ENCODE assay signal across 10 cellular contexts in genomic region chr4:138898282-138898681, GRCh38.
DNase-seq lines count a peak whose midpoint lies in the region; ATAC-seq and TF ChIP-seq lines count a peak whose summit lies in the region.
"Had no signal": no experiment of that assay in that cellular context is flagged by ENCODE, and none has a peak within 500 bp of the region (broad histone marks: within the 10 kb centered on the region; RNA-seq: fewer than 3 reads in every experiment).

No MANE protein-coding gene starts in this region.

- H3K27me3 Mint-ChIP-seq in GM23338 (ENCODE audit: insufficient read depth, low read depth, poor library complexity) = peaks cover 5% of the 10 kb centered on the region

- no peaks in the 10 kb centered on the region for H3K36me3 Mint-ChIP-seq in GM23338 (ENCODE audit: low read depth)

- H3K9me3 Mint-ChIP-seq in GM23338 = no peaks in the 10 kb centered on the region
- H3K9me3 Mint-ChIP-seq: activated T-cell treated with anti-CD3 and anti-CD28 coated beads, Interleukin-2, amount 50 U/mL, for 4 hours had no signal

- ATAC-seq in GM23338 = no peak
- ATAC-seq in HG02885 (IDR thresholded peaks at IDR 0.05; ENCODE audit: poor library complexity, unreplicated experiment) = no peak
- ATAC-seq in GM19351 (IDR thresholded peaks at IDR 0.05; ENCODE audit: unreplicated experiment) = no peak
- ATAC-seq: activated T-cell treated with anti-CD3 and anti-CD28 coated beads, Interleukin-2, amount 50 U/mL, for 4 hours had no signal

- TF ChIP-seq CTCF in GM23338 (conservative IDR thresholded peaks at IDR 0.05; ENCODE audit: low read depth in 2 of 2) = no peak
- TF ChIP-seq CTCF in fibroblast of pulmonary artery (IDR thresholded peaks at IDR 0.05; ENCODE audit: low read length, missing control alignments) = no peak
- no peak for TF ChIP-seq CTCF in lower leg skin (IDR thresholded peaks at IDR 0.05)

- no peak overlapping the region for H3K4me3 Mint-ChIP-seq in GM23338
- H3K4me3 Mint-ChIP-seq: activated T-cell treated with anti-CD3 and anti-CD28 coated beads, Interleukin-2, amount 50 U/mL, for 4 hours had no signal

- H3K4me1 Mint-ChIP-seq in GM23338 = no peaks in the 10 kb centered on the region; the same call in 2 of the 3 replicates

- WGBS in lower leg skin, 2 donors = 47 to 74% methylated on average over 2 of the region's 2 CpGs

- no peak overlapping the region; the same call in 1 of the 2 replicates for H3K27ac Mint-ChIP-seq in GM23338

- H3K4me1 ChIP-seq in GM23338 (ENCODE audit: insufficient read depth) = peaks cover 4% of the 10 kb centered on the region; the same call in 1 of the 2 replicates

- no peaks in the 10 kb centered on the region for H3K9me2 ChIP-seq in GM23338 (ENCODE audit: insufficient read depth)

- no peaks in the 10 kb centered on the region for H3K79me2 ChIP-seq in GM23338 (replicated peaks; ENCODE audit: insufficient read depth)

- H4K20me1 ChIP-seq in GM23338 (replicated peaks; ENCODE audit: insufficient read depth) = no peaks in the 10 kb centered on the region

- no peaks in the 10 kb centered on the region for H3K27me3 ChIP-seq in GM23338 (ENCODE audit: insufficient read depth)

- H3K36me3 ChIP-seq in GM23338 (ENCODE audit: insufficient read depth) = no peaks in the 10 kb centered on the region

- H2AFZ ChIP-seq in GM23338 = peak overlapping the region; percentile 72

- no peak overlapping the region for H3K4me2 ChIP-seq in GM23338

- H3K4me3 ChIP-seq in GM23338 = no peak overlapping the region
- no peak overlapping the region for H3K4me3 ChIP-seq in fibroblast of pulmonary artery (replicated peaks; ENCODE audit: low read depth, low read length)
- H3K4me3 ChIP-seq in lower leg skin (ENCODE audit: low read depth, poor library complexity, severe bottlenecking) = no peak overlapping the region

- no peak for TF ChIP-seq POLR2A in lower leg skin (IDR thresholded peaks at IDR 0.05)

- no peaks in the 10 kb centered on the region for H3F3A ChIP-seq in GM23338 (replicated peaks; ENCODE audit: low read depth)

- intact Hi-C loops in lower leg skin (cut with DNase I; ENCODE audit: low total_unique reads) = no loop called here

- DNase-seq in AG08395 (ENCODE audit: low spot score) (peak; percentile 38), GM23338 (ENCODE audit: low spot score) (no peak), OCI-M1 (lab: John Stamatoyannopoulos, UW) (peak; percentile 24), fibroblast of pulmonary artery (ENCODE audit: low read depth) (peak; percentile 39), lower leg skin (ENCODE audit: low spot score in 2 of 2) (no peak), KG1 (lab: John Stamatoyannopoulos, UW) (no peak)
- DNase-seq: activated T-cell treated with anti-CD3 and anti-CD28 coated beads, Interleukin-2, amount 50 U/mL, for 4 hours; KBM-7 had no signal

- H3K27ac ChIP-seq in GM23338 (ENCODE audit: low read depth) = 0 out of 2 replicates have a peak overlapping the region, but pooled peaks have one; percentile 14

TF ChIP-seq in GM23338, 12 proteins besides CTCF, POLR2A, EP300 and RAD21 (continues in another document):
- no peak for TF ChIP-seq ZNF114 (CRISPR knock-in tag; IDR thresholded peaks at IDR 0.05)
- no peak for TF ChIP-seq EZH2phosphoT487 (IDR thresholded peaks at IDR 0.05; ENCODE audit: unreplicated experiment)
- TF ChIP-seq ZNF331 (CRISPR knock-in tag; IDR thresholded peaks at IDR 0.05; ENCODE audit: low read depth) = no peak
- TF ChIP-seq NANOG (IDR thresholded peaks at IDR 0.05; ENCODE audit: borderline replicate concordance) = no peak
- TF ChIP-seq STAT1 (IDR thresholded peaks at IDR 0.05; ENCODE audit: unreplicated experiment) = no peak
- no peak for TF ChIP-seq CREB1 (CRISPR knock-in tag; IDR thresholded peaks at IDR 0.05; ENCODE audit: low read depth)
- TF ChIP-seq, protein P1, sequence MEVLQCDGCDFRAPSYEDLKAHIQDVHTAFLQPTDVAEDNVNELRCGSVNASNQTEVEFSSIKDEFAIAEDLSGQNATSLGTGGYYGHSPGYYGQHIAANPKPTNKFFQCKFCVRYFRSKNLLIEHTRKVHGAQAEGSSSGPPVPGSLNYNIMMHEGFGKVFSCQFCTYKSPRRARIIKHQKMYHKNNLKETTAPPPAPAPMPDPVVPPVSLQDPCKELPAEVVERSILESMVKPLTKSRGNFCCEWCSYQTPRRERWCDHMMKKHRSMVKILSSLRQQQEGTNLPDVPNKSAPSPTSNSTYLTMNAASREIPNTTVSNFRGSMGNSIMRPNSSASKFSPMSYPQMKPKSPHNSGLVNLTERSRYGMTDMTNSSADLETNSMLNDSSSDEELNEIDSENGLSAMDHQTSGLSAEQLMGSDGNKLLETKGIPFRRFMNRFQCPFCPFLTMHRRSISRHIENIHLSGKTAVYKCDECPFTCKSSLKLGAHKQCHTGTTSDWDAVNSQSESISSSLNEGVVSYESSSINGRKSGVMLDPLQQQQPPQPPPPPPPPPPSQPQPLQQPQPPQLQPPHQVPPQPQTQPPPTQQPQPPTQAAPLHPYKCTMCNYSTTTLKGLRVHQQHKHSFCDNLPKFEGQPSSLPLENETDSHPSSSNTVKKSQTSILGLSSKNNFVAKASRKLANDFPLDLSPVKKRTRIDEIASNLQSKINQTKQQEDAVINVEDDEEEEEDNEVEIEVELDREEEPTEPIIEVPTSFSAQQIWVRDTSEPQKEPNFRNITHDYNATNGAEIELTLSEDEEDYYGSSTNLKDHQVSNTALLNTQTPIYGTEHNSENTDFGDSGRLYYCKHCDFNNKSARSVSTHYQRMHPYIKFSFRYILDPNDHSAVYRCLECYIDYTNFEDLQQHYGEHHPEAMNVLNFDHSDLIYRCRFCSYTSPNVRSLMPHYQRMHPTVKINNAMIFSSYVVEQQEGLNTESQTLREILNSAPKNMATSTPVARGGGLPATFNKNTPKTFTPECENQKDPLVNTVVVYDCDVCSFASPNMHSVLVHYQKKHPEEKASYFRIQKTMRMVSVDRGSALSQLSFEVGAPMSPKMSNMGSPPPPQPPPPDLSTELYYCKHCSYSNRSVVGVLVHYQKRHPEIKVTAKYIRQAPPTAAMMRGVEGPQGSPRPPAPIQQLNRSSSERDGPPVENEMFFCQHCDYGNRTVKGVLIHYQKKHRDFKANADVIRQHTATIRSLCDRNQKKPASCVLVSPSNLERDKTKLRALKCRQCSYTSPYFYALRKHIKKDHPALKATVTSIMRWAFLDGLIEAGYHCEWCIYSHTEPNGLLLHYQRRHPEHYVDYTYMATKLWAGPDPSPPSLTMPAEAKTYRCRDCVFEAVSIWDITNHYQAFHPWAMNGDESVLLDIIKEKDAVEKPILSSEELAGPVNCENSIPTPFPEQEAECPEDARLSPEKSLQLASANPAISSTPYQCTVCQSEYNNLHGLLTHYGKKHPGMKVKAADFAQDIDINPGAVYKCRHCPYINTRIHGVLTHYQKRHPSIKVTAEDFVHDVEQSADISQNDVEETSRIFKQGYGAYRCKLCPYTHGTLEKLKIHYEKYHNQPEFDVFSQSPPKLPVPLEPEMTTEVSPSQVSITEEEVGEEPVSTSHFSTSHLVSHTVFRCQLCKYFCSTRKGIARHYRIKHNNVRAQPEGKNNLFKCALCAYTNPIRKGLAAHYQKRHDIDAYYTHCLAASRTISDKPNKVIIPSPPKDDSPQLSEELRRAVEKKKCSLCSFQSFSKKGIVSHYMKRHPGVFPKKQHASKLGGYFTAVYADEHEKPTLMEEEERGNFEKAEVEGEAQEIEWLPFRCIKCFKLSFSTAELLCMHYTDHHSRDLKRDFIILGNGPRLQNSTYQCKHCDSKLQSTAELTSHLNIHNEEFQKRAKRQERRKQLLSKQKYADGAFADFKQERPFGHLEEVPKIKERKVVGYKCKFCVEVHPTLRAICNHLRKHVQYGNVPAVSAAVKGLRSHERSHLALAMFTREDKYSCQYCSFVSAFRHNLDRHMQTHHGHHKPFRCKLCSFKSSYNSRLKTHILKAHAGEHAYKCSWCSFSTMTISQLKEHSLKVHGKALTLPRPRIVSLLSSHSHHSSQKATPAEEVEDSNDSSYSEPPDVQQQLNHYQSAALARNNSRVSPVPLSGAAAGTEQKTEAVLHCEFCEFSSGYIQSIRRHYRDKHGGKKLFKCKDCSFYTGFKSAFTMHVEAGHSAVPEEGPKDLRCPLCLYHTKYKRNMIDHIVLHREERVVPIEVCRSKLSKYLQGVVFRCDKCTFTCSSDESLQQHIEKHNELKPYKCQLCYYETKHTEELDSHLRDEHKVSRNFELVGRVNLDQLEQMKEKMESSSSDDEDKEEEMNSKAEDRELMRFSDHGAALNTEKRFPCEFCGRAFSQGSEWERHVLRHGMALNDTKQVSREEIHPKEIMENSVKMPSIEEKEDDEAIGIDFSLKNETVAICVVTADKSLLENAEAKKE (CRISPR knock-in tag; IDR thresholded peaks at IDR 0.05) = no peak
- no peak for TF ChIP-seq ETS1 (IDR thresholded peaks at IDR 0.05)
- no peak for TF ChIP-seq EZH2 (IDR thresholded peaks at IDR 0.05; ENCODE audit: low read depth, unreplicated experiment)
- no peak for TF ChIP-seq POLR2AphosphoS5 (IDR thresholded peaks at IDR 0.05; ENCODE audit: low read depth)

Comparison
In these comparisons a context has a peak if more than half of its experiments do, and no peak if none do; other contexts are left out.
1. DNase-seq: peak in AG08395 (single experiment), OCI-M1 (single experiment) and fibroblast of pulmonary artery (single experiment); none in GM23338 (single experiment), lower leg skin (0 of 2) and KG1 (single experiment).